15 cellular contexts compared by ENCODE assay signal in the genomic region with DNA sequence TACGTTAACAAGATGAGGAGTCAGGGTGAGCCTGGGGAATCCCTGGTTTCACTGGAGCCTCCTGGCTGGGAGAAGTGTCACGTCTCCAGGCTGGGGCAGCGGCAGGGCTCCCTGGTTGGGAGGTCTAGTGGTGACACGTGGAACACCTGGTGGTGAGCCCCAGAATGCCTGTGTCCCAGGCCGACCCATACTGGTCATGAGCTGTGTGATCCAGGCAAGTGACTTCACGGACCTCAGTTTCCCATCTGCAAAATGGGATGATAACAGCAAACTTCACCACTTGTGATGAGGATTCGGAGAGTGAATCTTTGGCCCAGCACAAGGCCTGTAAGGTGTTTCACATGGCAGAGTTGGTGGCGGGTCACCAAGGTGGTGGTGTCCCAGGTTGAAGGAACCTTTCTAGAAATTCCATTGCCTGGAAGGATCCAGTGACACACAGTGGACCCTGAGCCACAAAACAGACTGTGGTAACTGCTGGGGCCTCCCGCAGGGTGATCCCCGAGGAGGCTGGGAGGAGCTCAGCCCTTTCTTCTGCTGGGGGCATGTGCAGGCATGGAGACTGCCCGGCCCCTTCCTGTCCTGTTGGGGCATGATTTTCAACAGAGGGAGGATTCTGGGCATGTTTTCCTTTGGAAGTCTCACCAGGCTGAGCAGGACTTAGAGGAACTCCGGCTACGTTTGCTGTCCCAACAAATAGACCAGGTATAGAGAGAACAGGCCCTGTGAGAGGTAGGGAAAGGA.
DNase-seq lines count a peak whose midpoint lies in the region; ATAC-seq and TF ChIP-seq lines count a peak whose summit lies in the region.
"Had no signal": no experiment of that assay in that cellular context is flagged by ENCODE, and none has a peak within 500 bp of the region (broad histone marks: within the 10 kb centered on the region; RNA-seq: fewer than 3 reads in every experiment).

No MANE protein-coding gene starts in this region.

- no peak for ATAC-seq in HG02970 (IDR thresholded peaks at IDR 0.05; ENCODE audit: low FRiP score, unreplicated experiment)
- no peak for ATAC-seq in GM19328 (IDR thresholded peaks at IDR 0.05; ENCODE audit: unreplicated experiment)
- ATAC-seq in GM21723 (IDR thresholded peaks at IDR 0.05; ENCODE audit: unreplicated experiment) = no peak
- ATAC-seq: T-cell had no signal

- intact Hi-C loops in sigmoid colon (cut with DNase I) = loop anchor here (5.0 kb wide), 2 partner anchors 80 to 155 kb away; a partner anchor contains a TSS

- H3K4me3 ChIP-seq in BLaER1 (no peak overlapping the region), sigmoid colon (no peak overlapping the region)

- H4K20me1 ChIP-seq in BLaER1 = no peaks in the 10 kb centered on the region

- H3K4me2 ChIP-seq in BLaER1 = no peak overlapping the region

- peaks cover 71% of the 10 kb centered on the region for H3K4me1 ChIP-seq in BLaER1
- H3K4me1 ChIP-seq in sigmoid colon = peaks cover 0 to 45% (median 34%) of the 10 kb centered on the region in 4 donors

- TF ChIP-seq CTCF in VCaP (conservative IDR thresholded peaks at IDR 0.05) (no peak), sigmoid colon (IDR thresholded peaks at IDR 0.05) (no peak)

- H3K27ac ChIP-seq in BLaER1 (peak overlapping the region; percentile 35; the same call in 1 of the 2 replicates), VCaP (peak overlapping the region; percentile 96), sigmoid colon (peak overlapping the region; percentile 54 to 89 (median 87))

- TF ChIP-seq POLR2A in sigmoid colon (IDR thresholded peaks at IDR 0.05) = no peak

- peaks cover 13% of the 10 kb centered on the region for H3K9me3 ChIP-seq in BLaER1
- H3K9me3 ChIP-seq in sigmoid colon = peaks cover 0 to 3% (median 0%) of the 10 kb centered on the region in 4 donors

- no peak overlapping the region for H3K9ac ChIP-seq in BLaER1

- DNase-seq in fibroblast of gingiva (ENCODE audit: low read depth) = peak; percentile 21
- no peak for DNase-seq in sigmoid colon
- no peak for DNase-seq in NCI-H187 (lab: John Stamatoyannopoulos, UW)
- DNase-seq: activated CD4-positive, alpha-beta T cell treated with anti-CD3 and anti-CD28 coated beads, Interleukin-2, amount 50 U/mL, for 4 hours; activated naive CD4-positive, alpha-beta T cell; cortex of kidney; H7; NK-92 treated with Interleukin-12 subunit alpha and Interleukin-12 subunit beta, amount 100 ng/mL, for 24 hours; retina; T-cell had no signal

- H3K36me3 ChIP-seq in BLaER1 = no peaks in the 10 kb centered on the region
- H3K36me3 ChIP-seq in sigmoid colon = no peaks in the 10 kb centered on the region

- TF ChIP-seq EP300 in sigmoid colon (IDR thresholded peaks at IDR 0.05) = no peak

- H3K27me3 ChIP-seq in BLaER1 (no peaks in the 10 kb centered on the region), sigmoid colon (no peaks in the 10 kb centered on the region)

- WGBS in sigmoid colon, 2 donors = 87 to 89% methylated on average over 13 of the region's 13 CpGs

Comparison
In these comparisons a context has a peak if more than half of its experiments do, and no peak if none do; other contexts are left out.
1. H3K27ac ChIP-seq: peak in every context shown above with its lines; median percentile 96 in VCaP; 87 in sigmoid colon; 35 in BLaER1.